In genomic region chr14:47009615-47010014, GRCh38 we compare ENCODE assay signal across 15 cellular contexts.
DNase-seq lines count a peak whose midpoint lies in the region; ATAC-seq, FAIRE-seq and TF ChIP-seq lines count a peak whose summit lies in the region.
"Had no signal": no experiment of that assay in that cellular context is flagged by ENCODE, and none has a peak within 500 bp of the region (broad histone marks: within the 10 kb centered on the region; RNA-seq: fewer than 3 reads in every experiment).

No MANE protein-coding gene starts in this region.

- H3K4me1 Mint-ChIP-seq in neural progenitor cell: peaks cover 8% of the 10 kb centered on the region
- no peaks in the 10 kb centered on the region for H3K4me1 Mint-ChIP-seq in activated CD8-positive, alpha-beta memory T cell treated with anti-CD3 and anti-CD28 coated beads, Interleukin-2, amount 10 ng/mL, durations not matched to agents 7 days and 5 days
- H3K4me1 Mint-ChIP-seq: CD14-positive monocyte; CD4-positive, alpha-beta memory T cell had no signal

- H3K23me2 ChIP-seq in H1 (ENCODE audit: low read depth, low read length): no peaks in the 10 kb centered on the region

- H3K9ac ChIP-seq in H1 (replicated peaks in 1 of 4; ENCODE audit: extremely low read depth in 1 of 4, low read depth in 3 of 4, low read length in 3 of 4) (no peak overlapping the region), neural progenitor cell (no peak overlapping the region)
- H3K9ac ChIP-seq: BLaER1 had no signal

- H3K36me3 ChIP-seq in H1 (ENCODE audit: control insufficient read depth in 2 of 4, insufficient read depth in 4 of 4, low read length in 3 of 4) (no peaks in the 10 kb centered on the region), neural progenitor cell (no peaks in the 10 kb centered on the region)
- H3K36me3 ChIP-seq: BLaER1 had no signal

- no peak overlapping the region for H3K27ac Mint-ChIP-seq in neural progenitor cell
- no peak overlapping the region for H3K27ac Mint-ChIP-seq in activated CD8-positive, alpha-beta memory T cell treated with anti-CD3 and anti-CD28 coated beads, Interleukin-2, amount 10 ng/mL, durations not matched to agents 7 days and 5 days
- H3K27ac Mint-ChIP-seq: CD14-positive monocyte; CD4-positive, alpha-beta memory T cell had no signal

- H3K4me2 ChIP-seq in H1 (ENCODE audit: insufficient read depth in 1 of 2, low read depth in 2 of 2, low read length in 2 of 2) (no peak overlapping the region), neural progenitor cell (no peak overlapping the region)
- H3K4me2 ChIP-seq: BLaER1 had no signal

- WGBS in H1 (ENCODE audit: extremely low coverage in 1 of 2, insufficient coverage in 1 of 2, insufficient read length in 1 of 2, insufficient replicate concordance in 2 of 2, low coverage in 1 of 2, low lambda C conversion rate in 2 of 2, missing lambda C conversion rate in 1 of 2), 2 experiments: 60% methylated on average over 3 of the region's 3 CpGs; no CpG with 5 or more reads in 1 of the 2 experiments

- H3K56ac ChIP-seq in H1 (replicated peaks; ENCODE audit: insufficient read length, low read depth, low read length): no peak overlapping the region

- DNase-seq in NCI-H82 (lab: John Stamatoyannopoulos, UW) (peak; percentile 33), NCI-H82 treated with DMSO at 0.1 percent for 48 hours (lab: John Stamatoyannopoulos, UW; ENCODE audit: unreplicated experiment) (no peak), H1 (ENCODE audit: low read depth in 1 of 2, low spot score in 2 of 2) (no peak), neural progenitor cell (ENCODE audit: low spot score) (no peak), NCI-H1417 treated with DMSO at 0.1 percent for 48 hours (lab: John Stamatoyannopoulos, UW) (no peak)
- no peak for DNase-seq in activated CD8-positive, alpha-beta memory T cell treated with anti-CD3 and anti-CD28 coated beads, Interleukin-2, amount 10 ng/mL, durations not matched to agents 7 days and 5 days
- DNase-seq: 8988T; CD4-positive, alpha-beta memory T cell; DMS153; DMS79 treated with DMSO at 0.1 percent for 48 hours; GF-D8; HCEC 1CT had no signal

- H3K27me3 Mint-ChIP-seq in neural progenitor cell (ENCODE audit: insufficient read depth, low read depth): no peaks in the 10 kb centered on the region
- H3K27me3 Mint-ChIP-seq in activated CD8-positive, alpha-beta memory T cell treated with anti-CD3 and anti-CD28 coated beads, Interleukin-2, amount 10 ng/mL, durations not matched to agents 7 days and 5 days: no peaks in the 10 kb centered on the region
- H3K27me3 Mint-ChIP-seq: CD4-positive, alpha-beta memory T cell had no signal

- no peaks in the 10 kb centered on the region for H3K79me1 ChIP-seq in H1 (ENCODE audit: low read depth, low read length)

- no peak overlapping the region for H2BK15ac ChIP-seq in H1 (ENCODE audit: low read length)

- no peak for FAIRE-seq in H1 (lab: Jason Lieb, UNC)

- H3K36me3 Mint-ChIP-seq in neural progenitor cell: no peaks in the 10 kb centered on the region
- no peaks in the 10 kb centered on the region for H3K36me3 Mint-ChIP-seq in activated CD8-positive, alpha-beta memory T cell treated with anti-CD3 and anti-CD28 coated beads, Interleukin-2, amount 10 ng/mL, durations not matched to agents 7 days and 5 days
- H3K36me3 Mint-ChIP-seq: CD14-positive monocyte; CD4-positive, alpha-beta memory T cell had no signal

- no peak for TF ChIP-seq CTCF in H1 (IDR thresholded peaks at IDR 0.05; ENCODE audit: control extremely low read depth in 1 of 3, insufficient read depth in 1 of 3, low read depth in 1 of 3, low read length in 3 of 3)
- TF ChIP-seq CTCF in neural progenitor cell (IDR thresholded peaks at IDR 0.05): no peak

- H3K14ac ChIP-seq in H1 (ENCODE audit: insufficient read length): no peak overlapping the region

- no peaks in the 10 kb centered on the region for H3K9me3 Mint-ChIP-seq in neural progenitor cell
- peaks cover 3% of the 10 kb centered on the region for H3K9me3 Mint-ChIP-seq in activated CD8-positive, alpha-beta memory T cell treated with anti-CD3 and anti-CD28 coated beads, Interleukin-2, amount 10 ng/mL, durations not matched to agents 7 days and 5 days (ENCODE audit: low read depth)
- H3K9me3 Mint-ChIP-seq: CD14-positive monocyte had no signal

- H4K8ac ChIP-seq in H1 (ENCODE audit: extremely low read depth, insufficient read depth, low read length): no peak overlapping the region

- H3K9me3 ChIP-seq in H1 (ENCODE audit: insufficient read depth in 2 of 2, low read depth in 1 of 2, low read length in 1 of 2): no peaks in the 10 kb centered on the region
- no peaks in the 10 kb centered on the region for H3K9me3 ChIP-seq in neural progenitor cell (ENCODE audit: low read depth)
- H3K9me3 ChIP-seq: BLaER1 had no signal

- no peak for TF ChIP-seq RAD21 in H1 (IDR thresholded peaks at IDR 0.05 in 1 of 2, conservative IDR thresholded peaks at IDR 0.05 in 1 of 2; ENCODE audit: low read depth in 2 of 2, low read length in 2 of 2)

- no peak overlapping the region for H2BK5ac ChIP-seq in H1 (ENCODE audit: low read depth, low read length)

- H3K27me3 ChIP-seq in H1 (replicated peaks in 1 of 4; ENCODE audit: control insufficient read depth in 3 of 4, extremely low read depth in 1 of 4, insufficient read depth in 3 of 4, low read length in 3 of 4) (no peaks in the 10 kb centered on the region), neural progenitor cell (no peaks in the 10 kb centered on the region)
- H3K27me3 ChIP-seq: BLaER1 had no signal

- no peak overlapping the region for H2BK120ac ChIP-seq in H1 (replicated peaks; ENCODE audit: low read depth, low read length)

- H2AFZ ChIP-seq in H1 (ENCODE audit: low read length) (peak overlapping the region; percentile 80), neural progenitor cell (replicated peaks) (peak overlapping the region; percentile 10)

- no peaks in the 10 kb centered on the region for H4K20me1 ChIP-seq in H1 (replicated peaks in 1 of 2; ENCODE audit: control insufficient read depth in 1 of 2, insufficient read depth in 2 of 2, low read length in 2 of 2)
- no peaks in the 10 kb centered on the region for H4K20me1 ChIP-seq in neural progenitor cell (ENCODE audit: low read depth)
- H4K20me1 ChIP-seq: BLaER1 had no signal

- H3K4me1 ChIP-seq in H1 (replicated peaks in 1 of 4; ENCODE audit: control insufficient read depth in 3 of 4, insufficient read depth in 4 of 4, low read length in 3 of 4): peaks cover 0 to 3% (median 0%) of the 10 kb centered on the region in 4 experiments; a peak in 1 of 7 replicates
- no peaks in the 10 kb centered on the region for H3K4me1 ChIP-seq in neural progenitor cell

- H4K5ac ChIP-seq in H1 (ENCODE audit: insufficient read length, low read depth, low read length): no peak overlapping the region

- ATAC-seq in GM19328 (IDR thresholded peaks at IDR 0.05; ENCODE audit: unreplicated experiment): no peak
- ATAC-seq in activated CD8-positive, alpha-beta memory T cell treated with anti-CD3 and anti-CD28 coated beads, Interleukin-2, amount 10 ng/mL, durations not matched to agents 7 days and 5 days: no peak

- H2BK12ac ChIP-seq in H1 (ENCODE audit: low read depth, low read length): no peak overlapping the region

- no peak overlapping the region for H3K4me3 Mint-ChIP-seq in neural progenitor cell
- no peak overlapping the region for H3K4me3 Mint-ChIP-seq in activated CD8-positive, alpha-beta memory T cell treated with anti-CD3 and anti-CD28 coated beads, Interleukin-2, amount 10 ng/mL, durations not matched to agents 7 days and 5 days
- H3K4me3 Mint-ChIP-seq: CD14-positive monocyte; CD4-positive, alpha-beta memory T cell had no signal

- H3K23ac ChIP-seq in H1 (ENCODE audit: insufficient read length): no peak overlapping the region

- POLR2A ChIA-PET in H1 (lab: Charles Lee; ENCODE audit: partially characterized antibody): no interaction called here

- CTCF ChIA-PET in H1 (lab: Charles Lee; ENCODE audit: partially characterized antibody): no interaction called here
- CTCF ChIA-PET in activated CD8-positive, alpha-beta memory T cell treated with anti-CD3 and anti-CD28 coated beads, Interleukin-2, amount 10 ng/mL, durations not matched to agents 7 days and 5 days (lab: Charles Lee): no interaction called here

- no peaks in the 10 kb centered on the region for H3F3A ChIP-seq in neural progenitor cell (ENCODE audit: low read depth)

- H4K91ac ChIP-seq in H1 (replicated peaks; ENCODE audit: insufficient read length, low read length): no peak overlapping the region

- no peak for TF ChIP-seq EP300 in H1 (IDR thresholded peaks at IDR 0.05; ENCODE audit: borderline replicate concordance in 1 of 2, low read depth in 2 of 2, low read length in 2 of 2)

- H3K4ac ChIP-seq in H1 (replicated peaks; ENCODE audit: insufficient read length, low read depth, low read length): no peak overlapping the region

- H3K18ac ChIP-seq in H1 (ENCODE audit: extremely low read depth, low read length): no peak overlapping the region

- no peak for TF ChIP-seq POLR2A in H1 (IDR thresholded peaks at IDR 0.05; ENCODE audit: control extremely low read depth in 1 of 2, low read depth in 2 of 2, low read length in 2 of 2)

- no peak overlapping the region; the same call in 1 of the 2 replicates for H2BK20ac ChIP-seq in H1 (ENCODE audit: low read length)

- H2AK5ac ChIP-seq in H1 (ENCODE audit: low read depth, low read length): no peak overlapping the region

- H3K79me2 ChIP-seq in H1 (ENCODE audit: control insufficient read depth in 1 of 2, insufficient read depth in 2 of 2, low read length in 2 of 2): no peaks in the 10 kb centered on the region
- no peaks in the 10 kb centered on the region for H3K79me2 ChIP-seq in neural progenitor cell (ENCODE audit: low read depth)

- no peak overlapping the region for H3K27ac ChIP-seq in H1 (ENCODE audit: low read depth, low read length)
- H3K27ac ChIP-seq in neural progenitor cell: no peak overlapping the region
- H3K27ac ChIP-seq: BLaER1 had no signal

- no peak overlapping the region for H3K4me3 ChIP-seq in H1 (ENCODE audit: extremely low read depth in 1 of 4, insufficient read depth in 2 of 4, low read depth in 3 of 4, low read length in 4 of 4)
- H3K4me3 ChIP-seq in neural progenitor cell: no peak overlapping the region
- H3K4me3 ChIP-seq: BLaER1 had no signal

TF ChIP-seq in H1, 55 proteins besides CTCF, POLR2A, EP300 and RAD21 (continues in another document):
- TF ChIP-seq EZH2 (IDR thresholded peaks at IDR 0.05; ENCODE audit: low read depth, low read length, severe bottlenecking) (no peak), ATF3 (IDR thresholded peaks at IDR 0.05; ENCODE audit: insufficient read depth, low read depth, low read length) (no peak), KDM1A (IDR thresholded peaks at IDR 0.05; ENCODE audit: borderline replicate concordance, low read length) (no peak), CEBPB (IDR thresholded peaks at IDR 0.05; ENCODE audit: low read depth, low read length) (no peak), RBBP5 (IDR thresholded peaks at IDR 0.05; ENCODE audit: borderline replicate concordance, low read depth, low read length) (no peak), GTF2F1 (IDR thresholded peaks at IDR 0.05; ENCODE audit: borderline replicate concordance, low read depth, low read length) (no peak), SP1 (IDR thresholded peaks at IDR 0.05; ENCODE audit: low read depth, low read length) (no peak)
